In genomic region chr9:92983984-92984589, GRCh38 we compare ENCODE assay signal across 13 cellular contexts. TPM values are rescaled to one million over a fixed set of nuclear protein-coding genes. Genes with fewer than 3 reads are reported as not detected.
DNase-seq lines count a peak whose midpoint lies in the region; ATAC-seq, FAIRE-seq and TF ChIP-seq lines count a peak whose summit lies in the region.
"Had no signal": no experiment of that assay in that cellular context is flagged by ENCODE, and none has a peak within 500 bp of the region (broad histone marks: within the 10 kb centered on the region; RNA-seq: fewer than 3 reads in every experiment).

No MANE protein-coding gene starts in this region.

- peaks cover 74% of the 10 kb centered on the region for H3K4me1 Mint-ChIP-seq in activated T-cell treated with anti-CD3 and anti-CD28 coated beads, Interleukin-2, amount 50 U/mL, for 24 hours (ENCODE audit: low read depth)
- peaks cover 83% of the 10 kb centered on the region for H3K4me1 Mint-ChIP-seq in activated T-cell treated with anti-CD3 and anti-CD28 coated beads, Interleukin-2, amount 50 U/mL, for 4 hours (ENCODE audit: low read depth)

- H3K36me3 ChIP-seq in WERI-Rb-1: no peaks in the 10 kb centered on the region
- no peaks in the 10 kb centered on the region for H3K36me3 ChIP-seq in mesenchymal stem cell (ENCODE audit: control insufficient read depth in 1 of 2, insufficient read depth in 2 of 2, low read depth in 1 of 2, low read length in 2 of 2)
- H3K36me3 ChIP-seq in kidney (ENCODE audit: control insufficient read depth in 1 of 2, insufficient read depth in 2 of 2, low read length in 2 of 2): no peaks in the 10 kb centered on the region

- 23% methylated on average over 2 of the region's 2 CpGs for WGBS in mesenchymal stem cell

- no peak overlapping the region for H2BK120ac ChIP-seq in mesenchymal stem cell (ENCODE audit: low read depth, low read length)

- H4K8ac ChIP-seq in mesenchymal stem cell (ENCODE audit: low read length): no peak overlapping the region

- no peak overlapping the region for H3K23ac ChIP-seq in mesenchymal stem cell (ENCODE audit: low read length in 2 of 2)

- no peak overlapping the region for H3K18ac ChIP-seq in mesenchymal stem cell (ENCODE audit: low read depth in 1 of 2, low read length in 2 of 2)

- no peak overlapping the region for H3K9ac ChIP-seq in mesenchymal stem cell (ENCODE audit: low read length)
- no peak overlapping the region for H3K9ac ChIP-seq in kidney (ENCODE audit: low read length in 2 of 2)

- H3K4me3 ChIP-seq in GM12865 (ENCODE audit: low read depth, low read length): no peak overlapping the region
- no peak overlapping the region for H3K4me3 ChIP-seq in WERI-Rb-1 (ENCODE audit: low read depth, low read length)
- H3K4me3 ChIP-seq in mesenchymal stem cell (ENCODE audit: insufficient read depth in 1 of 2, low read depth in 1 of 2, low read length in 2 of 2): no peak overlapping the region
- H3K4me3 ChIP-seq in kidney (ENCODE audit: low read length in 2 of 2): no peak overlapping the region

- no peak overlapping the region for H2AK5ac ChIP-seq in mesenchymal stem cell (ENCODE audit: low read length, severe bottlenecking)

- no peak overlapping the region for H3K4me3 Mint-ChIP-seq in activated T-cell treated with anti-CD3 and anti-CD28 coated beads, Interleukin-2, amount 50 U/mL, for 24 hours
- no peak overlapping the region for H3K4me3 Mint-ChIP-seq in activated T-cell treated with anti-CD3 and anti-CD28 coated beads, Interleukin-2, amount 50 U/mL, for 4 hours
- H3K4me3 Mint-ChIP-seq: nephron progenitor cell had no signal

- no peak overlapping the region for H2BK5ac ChIP-seq in mesenchymal stem cell (ENCODE audit: low read depth, low read length, poor library complexity, severe bottlenecking)

- H3K79me1 ChIP-seq in mesenchymal stem cell (replicated peaks; ENCODE audit: low read length, poor library complexity, severe bottlenecking): no peaks in the 10 kb centered on the region

- peaks cover 24% of the 10 kb centered on the region for H3K9me3 Mint-ChIP-seq in activated T-cell treated with anti-CD3 and anti-CD28 coated beads, Interleukin-2, amount 50 U/mL, for 24 hours
- H3K9me3 Mint-ChIP-seq in activated T-cell treated with anti-CD3 and anti-CD28 coated beads, Interleukin-2, amount 50 U/mL, for 4 hours: no peaks in the 10 kb centered on the region

- H3K27me3 ChIP-seq in WERI-Rb-1 (ENCODE audit: insufficient read depth, low read depth, severe bottlenecking) (no peaks in the 10 kb centered on the region), mesenchymal stem cell (ENCODE audit: control insufficient read depth in 1 of 2, insufficient read depth in 1 of 2, low read length in 2 of 2) (no peaks in the 10 kb centered on the region)

- no peak for DNase-seq in activated T-cell treated with anti-CD3 and anti-CD28 coated beads, Interleukin-2, amount 50 U/mL, for 24 hours
- no peak for DNase-seq in activated T-cell treated with anti-CD3 and anti-CD28 coated beads, Interleukin-2, amount 50 U/mL, for 4 hours
- DNase-seq in GM12865 (ENCODE audit: low read depth): peak; percentile 33
- DNase-seq in WERI-Rb-1: peak; percentile 21
- DNase-seq in mesenchymal stem cell: peak; percentile 6
- DNase-seq in kidney: no peak
- DNase-seq: left cardiac atrium, NCI-H1930, nephron progenitor cell had no signal

- H4K91ac ChIP-seq in mesenchymal stem cell (ENCODE audit: low read length): no peak overlapping the region

- no peak overlapping the region for H2BK15ac ChIP-seq in mesenchymal stem cell (ENCODE audit: low read depth, poor library complexity, severe bottlenecking)

- H3K4ac ChIP-seq in mesenchymal stem cell (ENCODE audit: low read depth in 1 of 2, low read length in 2 of 2): no peak overlapping the region

- H3K14ac ChIP-seq in mesenchymal stem cell (ENCODE audit: low read length in 2 of 2): no peak overlapping the region

- no peak for TF ChIP-seq CTCF in GM12865 (IDR thresholded peaks at IDR 0.05; ENCODE audit: insufficient read depth, low read depth, low read length, missing control alignments)
- TF ChIP-seq CTCF in WERI-Rb-1 (IDR thresholded peaks at IDR 0.05; ENCODE audit: low read depth, low read length): no peak
- no peak for TF ChIP-seq CTCF in kidney (IDR thresholded peaks at IDR 0.05; ENCODE audit: borderline replicate concordance, extremely low read depth, insufficient read depth)

- peak overlapping the region; percentile 71 for H3K27ac Mint-ChIP-seq in activated T-cell treated with anti-CD3 and anti-CD28 coated beads, Interleukin-2, amount 50 U/mL, for 24 hours
- H3K27ac Mint-ChIP-seq: nephron progenitor cell had no signal

- H3K4me2 ChIP-seq in mesenchymal stem cell (ENCODE audit: low read length, poor library complexity, severe bottlenecking): no peak overlapping the region

- H3K27me3 Mint-ChIP-seq in activated T-cell treated with anti-CD3 and anti-CD28 coated beads, Interleukin-2, amount 50 U/mL, for 24 hours: no peaks in the 10 kb centered on the region
- no peaks in the 10 kb centered on the region for H3K27me3 Mint-ChIP-seq in activated T-cell treated with anti-CD3 and anti-CD28 coated beads, Interleukin-2, amount 50 U/mL, for 4 hours (ENCODE audit: low read depth)

- no peak overlapping the region for H3K27ac ChIP-seq in WERI-Rb-1
- H3K27ac ChIP-seq in mesenchymal stem cell (ENCODE audit: low read length, poor library complexity, severe bottlenecking): no peak overlapping the region
- no peak overlapping the region for H3K27ac ChIP-seq in kidney (ENCODE audit: low read depth in 2 of 2, low read length in 2 of 2)

- FAIRE-seq in kidney (lab: Jason Lieb, UNC): no peak
- FAIRE-seq: RCC 7860 had no signal

- peaks cover 36% of the 10 kb centered on the region for H3K9me3 ChIP-seq in WERI-Rb-1 (ENCODE audit: severe bottlenecking)
- H3K9me3 ChIP-seq in mesenchymal stem cell (ENCODE audit: control insufficient read depth, low read length): peaks cover 24% of the 10 kb centered on the region
- peaks cover 0 to 5% of the 10 kb centered on the region in 2 donors for H3K9me3 ChIP-seq in kidney (ENCODE audit: control insufficient read depth in 1 of 2, low read length in 2 of 2)

- H3K4me1 ChIP-seq in mesenchymal stem cell (ENCODE audit: control insufficient read depth, insufficient read depth, low read depth, low read length): no peaks in the 10 kb centered on the region
- H3K4me1 ChIP-seq in kidney (ENCODE audit: control insufficient read depth in 1 of 2, insufficient read depth in 1 of 2, low read depth in 1 of 2, low read length in 2 of 2): peaks cover 5 to 6% of the 10 kb centered on the region in 2 donors

- no peak overlapping the region for H2BK12ac ChIP-seq in mesenchymal stem cell (ENCODE audit: low read length in 2 of 2)

- peaks cover 90% of the 10 kb centered on the region for H3K36me3 Mint-ChIP-seq in activated T-cell treated with anti-CD3 and anti-CD28 coated beads, Interleukin-2, amount 50 U/mL, for 24 hours (ENCODE audit: low read depth)
- H3K36me3 Mint-ChIP-seq in activated T-cell treated with anti-CD3 and anti-CD28 coated beads, Interleukin-2, amount 50 U/mL, for 4 hours (ENCODE audit: insufficient read depth): peaks cover 45% of the 10 kb centered on the region

- intact Hi-C loops in kidney (cut with DNase I): no loop called here

- H2AFZ ChIP-seq in mesenchymal stem cell (ENCODE audit: low read depth, low read length): no peak overlapping the region

- ATAC-seq in activated T-cell treated with anti-CD3 and anti-CD28 coated beads, Interleukin-2, amount 50 U/mL, for 4 hours: no peak
- ATAC-seq in GM19328 (IDR thresholded peaks at IDR 0.05; ENCODE audit: unreplicated experiment) (no peak), HG03039 (IDR thresholded peaks at IDR 0.05; ENCODE audit: unreplicated experiment) (no peak)
- ATAC-seq: left cardiac atrium had no signal

RNA-seq across cellular contexts. Expression of gene FGD3, which starts 36.8 kb away (rescaled TPM):
- total RNA-seq in activated T-cell treated with anti-CD3 and anti-CD28 coated beads, Interleukin-2, amount 50 U/mL, for 4 hours: 10 to 100 TPM; 32.5 to 36.3 (median 32.6) TPM
- polyA plus RNA-seq in mesenchymal stem cell (2013, experiment 1 of 2): not detected
- not detected for polyA plus RNA-seq in mesenchymal stem cell (2013, experiment 2 of 2)
- total RNA-seq in kidney: 12.1 TPM
- polyA plus RNA-seq in kidney (ENCODE audit: insufficient read depth, low read depth, low replicate concordance): 7.4 TPM
- polyA plus RNA-seq: BJ had no signal

Comparison
In these comparisons a context has a peak if more than half of its experiments do, and no peak if none do; other contexts are left out.
1. DNase-seq: peak in GM12865 (single experiment), WERI-Rb-1 (single experiment) and mesenchymal stem cell (single experiment); none in activated T-cell treated with anti-CD3 and anti-CD28 coated beads, Interleukin-2, amount 50 U/mL, for 24 hours (single experiment), activated T-cell treated with anti-CD3 and anti-CD28 coated beads, Interleukin-2, amount 50 U/mL, for 4 hours (single experiment) and kidney (single experiment).